Comparison of ENCODE assay signal across 7 cellular contexts in genomic region chr20:8170921-8171320, GRCh38.
"Had no signal": no experiment of that assay in that cellular context is flagged by ENCODE, and none has a peak within 500 bp of the region (broad histone marks: within the 10 kb centered on the region; RNA-seq: fewer than 3 reads in every experiment).

No MANE protein-coding gene starts in this region.

- DNase-seq: H9, HCEC 1CT, KBM-7 had no signal

- H3K4me3 ChIP-seq: GM23338 had no signal

- FAIRE-seq: H1, H54, HepG2 had no signal
